Comparison of ENCODE assay signal across 8 cellular contexts in the genomic region with DNA sequence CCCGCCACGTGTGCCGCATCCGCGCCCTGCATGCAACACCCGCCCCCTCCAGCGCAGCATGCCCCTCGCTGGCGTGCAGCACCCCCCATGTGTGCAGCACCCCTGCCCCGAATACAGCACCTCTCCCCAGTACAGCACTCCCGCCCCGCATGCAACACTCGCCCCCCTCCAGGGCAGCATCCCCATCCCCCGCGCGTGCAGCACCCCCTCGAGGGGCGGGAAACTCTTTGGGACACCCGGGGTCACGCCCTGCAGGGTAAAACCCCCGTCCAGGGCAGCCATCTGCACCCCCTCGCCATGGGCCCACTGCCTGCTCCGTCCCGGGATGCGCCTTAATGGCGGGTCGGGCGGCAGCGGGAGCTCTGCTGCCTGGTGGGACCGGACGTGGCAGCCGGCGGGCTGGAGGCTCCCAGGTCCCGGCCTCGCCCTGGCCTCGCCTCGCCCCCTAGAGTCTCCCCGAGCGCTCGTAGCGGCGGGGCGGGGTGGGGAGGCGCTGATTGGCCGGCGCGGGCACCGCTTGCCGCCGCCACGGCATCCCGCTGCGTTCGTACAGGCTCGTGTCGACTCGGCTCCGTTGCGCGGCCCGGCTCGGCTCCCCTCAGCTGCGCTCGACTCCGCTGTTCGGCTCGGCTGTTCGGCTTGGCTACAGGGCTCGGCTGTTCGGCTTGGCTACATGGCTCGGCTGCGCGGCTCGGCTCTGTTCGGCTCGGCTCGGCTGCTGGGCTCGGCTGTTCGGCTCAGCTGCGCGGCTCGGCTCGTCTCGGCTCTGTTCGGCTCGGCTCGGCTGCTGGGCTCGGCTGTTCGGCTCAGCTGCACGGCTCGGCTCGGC. TPM values are rescaled to one million over a fixed set of nuclear protein-coding genes. Genes with fewer than 3 reads are reported as not detected.
A peak's percentile ranks its signal among the peaks of the same experiment; 100 is the strongest.
DNase-seq lines count a peak whose midpoint lies in the region; ATAC-seq and TF ChIP-seq lines count a peak whose summit lies in the region.

No MANE protein-coding gene starts in this region.

- POLR2A ChIA-PET in RWPE1 (lab: Yijun Ruan, JAX; ENCODE audit: low non-redundant PET): interaction anchor here (0.6 kb wide), 1 partner anchor 11 kb away, joined by 14 read pairs; no protein-coding TSS in a partner anchor

- H3K27ac Mint-ChIP-seq in nephron progenitor cell: no peak overlapping the region

- ATAC-seq in GM21825 (IDR thresholded peaks at IDR 0.05; ENCODE audit: unreplicated experiment): peak; percentile 87
- ATAC-seq in stimulated activated naive CD8-positive, alpha-beta T cell treated with anti-CD3 and anti-CD28 coated beads, Interleukin-15, Interleukin-2, amounts not matched to agents 100 U/mL and 50 U/mL, for 24 hours: peak; percentile 98

- H3K27ac ChIP-seq in Karpas-422 (ENCODE audit: low read length) (no peak overlapping the region), RWPE1 (peak overlapping the region; percentile 62)

- peaks cover 69% of the 10 kb centered on the region for H3K27me3 Mint-ChIP-seq in nephron progenitor cell (ENCODE audit: low read depth, poor library complexity)

- H3K4me1 ChIP-seq in Karpas-422 (ENCODE audit: low read length): peaks cover 6% of the 10 kb centered on the region

- DNase-seq in DMS114 treated with DMSO at 0.1 percent for 48 hours (lab: John Stamatoyannopoulos, UW; ENCODE audit: unreplicated experiment): peak; percentile 80
- peak; percentile 92 for DNase-seq in Karpas-422
- DNase-seq in RWPE1 (ENCODE audit: low spot score): peak; percentile 94
- DNase-seq in activated gamma-delta T cell treated with Interleukin-2 at 50 U/mL for 16 hours: peak; percentile 96
- peak; percentile 95 to 99 for DNase-seq in foreskin fibroblast
- peak; percentile 98 for DNase-seq in nephron progenitor cell
- peak; percentile 94 for DNase-seq in stimulated activated naive CD8-positive, alpha-beta T cell treated with anti-CD3 and anti-CD28 coated beads, Interleukin-15, Interleukin-2, amounts not matched to agents 100 U/mL and 50 U/mL, for 24 hours

- H3K79me2 ChIP-seq in Karpas-422 (ENCODE audit: low read length): no peaks in the 10 kb centered on the region

- TF ChIP-seq CTCF in RWPE1 (conservative IDR thresholded peaks at IDR 0.05; ENCODE audit: low read depth) (0 out of 2 replicates have a peak, but pooled peaks have one; percentile 7), foreskin fibroblast (IDR thresholded peaks at IDR 0.05; ENCODE audit: low read depth, low read length) (no peak), nephron progenitor cell (IDR thresholded peaks at IDR 0.05) (no peak)

- peak overlapping the region; percentile 55; the same call in 1 of the 2 replicates for H3K4me3 ChIP-seq in Karpas-422 (ENCODE audit: low read length)
- H3K4me3 ChIP-seq in foreskin fibroblast (ENCODE audit: low read depth in 1 of 2, low read length in 2 of 2): peak overlapping the region; percentile 58 to 59

- H3K9me3 Mint-ChIP-seq in nephron progenitor cell: peaks cover 8% of the 10 kb centered on the region

- H3K4me2 ChIP-seq in Karpas-422 (ENCODE audit: low read depth, low read length, poor library complexity, severe bottlenecking): peak overlapping the region; percentile 65

- no peaks in the 10 kb centered on the region for H4K20me1 ChIP-seq in Karpas-422 (ENCODE audit: insufficient read depth, low read depth, low read length)

- no peaks in the 10 kb centered on the region for H3K9me3 ChIP-seq in Karpas-422 (ENCODE audit: low read length)

- no peaks in the 10 kb centered on the region for H3K36me3 ChIP-seq in Karpas-422 (ENCODE audit: insufficient read depth, low read length)

- H3K27me3 ChIP-seq in Karpas-422 (ENCODE audit: low read length): no peaks in the 10 kb centered on the region

- no peaks in the 10 kb centered on the region for H3K36me3 Mint-ChIP-seq in nephron progenitor cell (ENCODE audit: low read depth)

- CTCF ChIA-PET in RWPE1 (lab: Yijun Ruan, JAX): no interaction called here

- peak overlapping the region; percentile 34; the same call in 1 of the 2 replicates for H2AFZ ChIP-seq in Karpas-422 (ENCODE audit: low read length)

- H3K4me3 Mint-ChIP-seq in nephron progenitor cell: peak overlapping the region; percentile 65

- H3K9ac ChIP-seq in Karpas-422 (ENCODE audit: low read length): peak overlapping the region; percentile 68

- no peaks in the 10 kb centered on the region for H3K9me2 ChIP-seq in Karpas-422 (replicated peaks; ENCODE audit: insufficient read depth, low read length)

- no peaks in the 10 kb centered on the region for H3K4me1 Mint-ChIP-seq in nephron progenitor cell

RNA-seq across cellular contexts. Expression of a gene that starts 0.4 kb away (rescaled TPM):
- total RNA-seq in Karpas-422 (2014; rRNA removed; shearing (Covaris generic); ENCODE audit: low replicate concordance): not detected in 2 replicates
